8 cellular contexts compared by ENCODE assay signal in genomic region chr5:128201065-128201926, GRCh38.
DNase-seq lines count a peak whose midpoint lies in the region; ATAC-seq and TF ChIP-seq lines count a peak whose summit lies in the region.

No MANE protein-coding gene starts in this region.

- no peaks in the 10 kb centered on the region for H3K36me3 Mint-ChIP-seq in T-cell

- H3K9me3 ChIP-seq in MG63 (no peaks in the 10 kb centered on the region), adipocyte (ENCODE audit: control insufficient read depth, low read length) (no peaks in the 10 kb centered on the region), left ventricle myocardium inferior (replicated peaks) (no peaks in the 10 kb centered on the region), aorta (ENCODE audit: control insufficient read depth, low read length) (no peaks in the 10 kb centered on the region)

- peaks cover 0 to 2% of the 10 kb centered on the region in 2 donors for H3K27me3 Mint-ChIP-seq in T-cell

- DNase-seq in GM12864 (ENCODE audit: low read depth) (no peak), H7 (peak; percentile 81), MG63 (peak; percentile 76), T-cell (peak; percentile 58 to 88 (median 79)), adipocyte (ENCODE audit: low read depth) (peak; percentile 89), left ventricle myocardium inferior (peak; percentile 74), pulmonary artery endothelial cell (ENCODE audit: low read depth, low spot score) (peak; percentile 13), aorta (peak; percentile 82 to 92)

- H3K4me3 ChIP-seq in GM12864 (ENCODE audit: low read depth, low read length) (no peak overlapping the region), H7 (ENCODE audit: insufficient read depth, low read depth, low read length) (peak overlapping the region; percentile 16), MG63 (peak overlapping the region; percentile 13; the same call in 1 of the 2 replicates), adipocyte (ENCODE audit: low read length) (peak overlapping the region; percentile 67), left ventricle myocardium inferior (peak overlapping the region; percentile 42), aorta (ENCODE audit: low read length in 2 of 2) (no peak overlapping the region)

- peak overlapping the region; percentile 32 for H3K9ac ChIP-seq in adipocyte (ENCODE audit: low read length)

- H3K9me3 Mint-ChIP-seq in T-cell = no peaks in the 10 kb centered on the region

- peak overlapping the region in 1 of 3 donors; percentile 38 for H3K4me3 Mint-ChIP-seq in T-cell

- no peak overlapping the region for H3K27ac Mint-ChIP-seq in T-cell

- H3K4me1 Mint-ChIP-seq in T-cell = peaks cover 29 to 34% (median 34%) of the 10 kb centered on the region in 3 donors

- POLR2A ChIA-PET in T-cell (lab: Charles Lee) = no interaction called here

- H3K36me3 ChIP-seq in H7 (replicated peaks; ENCODE audit: control insufficient read depth, insufficient read depth, low read length) (no peaks in the 10 kb centered on the region), MG63 (no peaks in the 10 kb centered on the region), adipocyte (ENCODE audit: control insufficient read depth, insufficient read depth, low read length, severe bottlenecking) (no peaks in the 10 kb centered on the region), left ventricle myocardium inferior (no peaks in the 10 kb centered on the region), aorta (ENCODE audit: control insufficient read depth in 1 of 2, insufficient read depth in 2 of 2, low read length in 1 of 2) (no peaks in the 10 kb centered on the region)

- intact Hi-C loops in left ventricle myocardium inferior (cut with micrococcal nuclease) = loop anchor here (5.0 kb wide), 1 partner anchor 639 kb away; no protein-coding TSS in a partner anchor
- intact Hi-C loops in aorta (cut with DNase I) = loop anchor here (2.0 to 5.0 kb wide), 3 partner anchors 454 to 636 kb away; no protein-coding TSS in a partner anchor

- ATAC-seq in T-cell (replicated peaks in 1 of 4) (peak; percentile 70 to 92 (median 90)), aorta (ENCODE audit: low FRiP score) (peak; percentile 90)

- TF ChIP-seq CTCF in GM12864 (IDR thresholded peaks at IDR 0.05; ENCODE audit: low read depth, low read length, missing control alignments) = peak; percentile 82
- peak; percentile 92 for TF ChIP-seq CTCF in left ventricle myocardium inferior (IDR thresholded peaks at IDR 0.05; ENCODE audit: borderline replicate concordance)

- H3K27me3 ChIP-seq in H7 (ENCODE audit: control insufficient read depth, insufficient read depth, low read length) (no peaks in the 10 kb centered on the region; the same call in 1 of the 2 replicates), MG63 (peaks cover 5% of the 10 kb centered on the region; the same call in 1 of the 2 replicates), adipocyte (replicated peaks; ENCODE audit: control insufficient read depth, insufficient read depth, low read length) (peaks cover 4% of the 10 kb centered on the region), left ventricle myocardium inferior (ENCODE audit: low read depth) (no peaks in the 10 kb centered on the region), aorta (ENCODE audit: control insufficient read depth in 1 of 2, insufficient read depth in 2 of 2, low read length in 1 of 2) (no peaks in the 10 kb centered on the region)

- no peak overlapping the region for H3K27ac ChIP-seq in left ventricle myocardium inferior (replicated peaks)
- H3K27ac ChIP-seq in aorta (ENCODE audit: low read depth in 1 of 2, low read length in 2 of 2) = no peak overlapping the region

- CTCF ChIA-PET in T-cell (lab: Charles Lee) = interaction anchor here (0.5 to 2.2 kb wide), 11 partner anchors 12 to 664 kb away, joined by 3 to 10 read pairs (median 3); no protein-coding TSS in a partner anchor

- peaks cover 4% of the 10 kb centered on the region for H3K4me1 ChIP-seq in adipocyte (ENCODE audit: control insufficient read depth, insufficient read depth, low read length)
- peaks cover 16% of the 10 kb centered on the region for H3K4me1 ChIP-seq in left ventricle myocardium inferior
- H3K4me1 ChIP-seq in aorta (ENCODE audit: control insufficient read depth in 1 of 2, insufficient read depth in 2 of 2, low read length in 2 of 2) = no peaks in the 10 kb centered on the region

- WGBS in aorta, 2 donors = 8 to 10% methylated on average over 36 of the region's 36 CpGs

Comparison
In these comparisons a context has a peak if more than half of its experiments do, and no peak if none do; other contexts are left out.
1. H3K4me3 ChIP-seq: peak in H7 (single experiment), MG63 (single experiment), adipocyte (single experiment) and left ventricle myocardium inferior (single experiment); none in GM12864 (single experiment) and aorta (0 of 2).